Comparison of ENCODE assay signal across 8 cellular contexts in genomic region chr11:96242971-96243647, GRCh38.
DNase-seq lines count a peak whose midpoint lies in the region; ATAC-seq and TF ChIP-seq lines count a peak whose summit lies in the region.

No MANE protein-coding gene starts in this region.

- no peak overlapping the region for H2AK5ac ChIP-seq in neuronal stem cell (ENCODE audit: low read depth, low read length)

- peak; percentile 98 for ATAC-seq in gastroesophageal sphincter

- H3K4me3 Mint-ChIP-seq in activated naive CD4-positive, alpha-beta T cell treated with anti-CD3 and anti-CD28 coated beads for 36 hours = peak overlapping the region; percentile 84

- H2BK5ac ChIP-seq in neuronal stem cell (ENCODE audit: low read length) = no peak overlapping the region

- H2BK120ac ChIP-seq in neuronal stem cell (ENCODE audit: low read depth, low read length) = no peak overlapping the region

- no peak for TF ChIP-seq POLR2A in gastroesophageal sphincter (IDR thresholded peaks at IDR 0.05)

- no peak overlapping the region for H4K8ac ChIP-seq in neuronal stem cell (ENCODE audit: low read depth, low read length)

- H3K4me1 Mint-ChIP-seq in activated naive CD4-positive, alpha-beta T cell treated with anti-CD3 and anti-CD28 coated beads for 36 hours (ENCODE audit: low read depth) = peaks cover 54% of the 10 kb centered on the region

- H3K36me3 ChIP-seq in Loucy (ENCODE audit: insufficient read depth, low read length) (no peaks in the 10 kb centered on the region), gastroesophageal sphincter (no peaks in the 10 kb centered on the region), neuronal stem cell (replicated peaks in 1 of 2; ENCODE audit: control insufficient read depth in 2 of 2, insufficient read depth in 2 of 2, low read length in 2 of 2) (no peaks in the 10 kb centered on the region), subcutaneous abdominal adipose tissue (ENCODE audit: control insufficient read depth in 5 of 5, insufficient read depth in 5 of 5, low read length in 5 of 5) (no peaks in the 10 kb centered on the region)

- H3K36me3 Mint-ChIP-seq in activated naive CD4-positive, alpha-beta T cell treated with anti-CD3 and anti-CD28 coated beads for 36 hours (ENCODE audit: low read depth) = peaks cover 3% of the 10 kb centered on the region

- no peaks in the 10 kb centered on the region for H3K9me2 ChIP-seq in Loucy (replicated peaks; ENCODE audit: low read depth, low read length)

- no peak overlapping the region for H3K4me2 ChIP-seq in Loucy (ENCODE audit: low read depth, low read length, poor library complexity, severe bottlenecking)
- H3K4me2 ChIP-seq in neuronal stem cell (ENCODE audit: insufficient read depth, low read length, poor library complexity, severe bottlenecking) = peak overlapping the region; percentile 56

- peak overlapping the region; percentile 94 for H3K18ac ChIP-seq in neuronal stem cell (ENCODE audit: low read length)

- H3K4me3 ChIP-seq in Loucy (ENCODE audit: low read length, poor library complexity, severe bottlenecking) = no peak overlapping the region
- peak overlapping the region; percentile 22 to 51 for H3K4me3 ChIP-seq in gastroesophageal sphincter
- H3K4me3 ChIP-seq in neuronal stem cell (ENCODE audit: low read length in 2 of 2) = peak overlapping the region; percentile 9 to 40
- peak overlapping the region; percentile 33 to 77 (median 69) for H3K4me3 ChIP-seq in subcutaneous abdominal adipose tissue (ENCODE audit: low read depth in 1 of 5, low read length in 5 of 5)

- H3K27me3 ChIP-seq in Loucy (ENCODE audit: insufficient read depth, low read length, poor library complexity, severe bottlenecking) (no peaks in the 10 kb centered on the region), gastroesophageal sphincter (no peaks in the 10 kb centered on the region), neuronal stem cell (ENCODE audit: control insufficient read depth in 3 of 3, insufficient read depth in 3 of 3, low read depth in 1 of 3, low read length in 3 of 3) (no peaks in the 10 kb centered on the region), subcutaneous abdominal adipose tissue (ENCODE audit: control insufficient read depth in 5 of 5, insufficient read depth in 4 of 5, low read length in 5 of 5) (peaks cover 0 to 3% (median 0%) of the 10 kb centered on the region in 5 donors)

- no peak for TF ChIP-seq CTCF in Loucy (conservative IDR thresholded peaks at IDR 0.05; ENCODE audit: low read length)
- TF ChIP-seq CTCF in gastroesophageal sphincter (IDR thresholded peaks at IDR 0.05) = no peak

- intact Hi-C loops in activated naive CD4-positive, alpha-beta T cell treated with anti-CD3 and anti-CD28 coated beads for 36 hours (cut with micrococcal nuclease) = loop anchor here (1.0 to 10.0 kb wide), 10 partner anchors 16 to 1008 kb away; partner anchors contain the start of genes JRKL, MAML2, MTMR2 and SESN3

- H3F3A ChIP-seq in Loucy (ENCODE audit: low read depth) = no peaks in the 10 kb centered on the region

- H4K20me1 ChIP-seq in Loucy (ENCODE audit: insufficient read depth, low read length, poor library complexity, severe bottlenecking) = no peaks in the 10 kb centered on the region

- no peak overlapping the region for H3K23ac ChIP-seq in neuronal stem cell (ENCODE audit: low read depth, low read length, poor library complexity)

- CTCF ChIA-PET in activated naive CD4-positive, alpha-beta T cell treated with anti-CD3 and anti-CD28 coated beads for 36 hours (lab: Charles Lee) = interaction anchor here (0.6 to 4.1 kb wide), 7 partner anchors 19 to 188 kb away, joined by 3 to 41 read pairs (median 3); partner anchors contain the start of gene MAML2

- DNase-seq in EL (peak; percentile 98), GOT3 (lab: John Stamatoyannopoulos, UW) (peak; percentile 49), SK-MEL-5 (ENCODE audit: low read depth, low spot score) (peak; percentile 91), neuronal stem cell (ENCODE audit: low spot score) (peak; percentile 79)
- DNase-seq in activated naive CD4-positive, alpha-beta T cell treated with anti-CD3 and anti-CD28 coated beads for 36 hours = peak; percentile 94

- no peaks in the 10 kb centered on the region for H3K79me2 ChIP-seq in Loucy (ENCODE audit: insufficient read depth, low read length)

- H3K79me1 ChIP-seq in neuronal stem cell (ENCODE audit: low read depth, low read length) = no peaks in the 10 kb centered on the region

- peak overlapping the region; percentile 64 to 91 (median 87) for H3K27ac ChIP-seq in gastroesophageal sphincter
- peak overlapping the region; percentile 88 for H3K27ac ChIP-seq in neuronal stem cell (replicated peaks; ENCODE audit: low read length)
- peak overlapping the region; percentile 94 for H3K27ac ChIP-seq in subcutaneous abdominal adipose tissue (ENCODE audit: low read depth, low read length)

- no peak for TF ChIP-seq EP300 in gastroesophageal sphincter (IDR thresholded peaks at IDR 0.05)

- H4K91ac ChIP-seq in neuronal stem cell (ENCODE audit: low read depth, low read length, poor library complexity) = no peak overlapping the region

- H3K4ac ChIP-seq in neuronal stem cell (ENCODE audit: low read length) = no peak overlapping the region

- H3K9ac ChIP-seq in Loucy (ENCODE audit: low read depth, low read length, poor library complexity, severe bottlenecking) (no peak overlapping the region), neuronal stem cell (ENCODE audit: low read depth, low read length, poor library complexity) (no peak overlapping the region), subcutaneous abdominal adipose tissue (ENCODE audit: low read length in 5 of 5) (peak overlapping the region; percentile 53 to 77 (median 74))

- in situ Hi-C loops in SK-MEL-5 (cut with HindIII; ENCODE audit: low pct_unique_long_range_greater_than_20kb, low sequenced_read_pairs) = no loop called here

- H3K27ac Mint-ChIP-seq in activated naive CD4-positive, alpha-beta T cell treated with anti-CD3 and anti-CD28 coated beads for 36 hours = peak overlapping the region; percentile 95

- no peaks in the 10 kb centered on the region for H3K27me3 Mint-ChIP-seq in activated naive CD4-positive, alpha-beta T cell treated with anti-CD3 and anti-CD28 coated beads for 36 hours (ENCODE audit: low read depth)

- H3K4me1 ChIP-seq in Loucy (ENCODE audit: insufficient read depth, low read length, poor library complexity, severe bottlenecking) (peaks cover 30% of the 10 kb centered on the region), gastroesophageal sphincter (peaks cover 11 to 56% (median 24%) of the 10 kb centered on the region in 3 donors), neuronal stem cell (ENCODE audit: control insufficient read depth in 2 of 2, insufficient read depth in 1 of 2, low read depth in 1 of 2, low read length in 2 of 2) (peaks cover 15 to 34% of the 10 kb centered on the region in 2 donors), subcutaneous abdominal adipose tissue (ENCODE audit: control insufficient read depth in 5 of 5, insufficient read depth in 5 of 5, low read length in 5 of 5) (peaks cover 3 to 47% (median 41%) of the 10 kb centered on the region in 5 donors)

- H2BK15ac ChIP-seq in neuronal stem cell (ENCODE audit: low read length) = no peak overlapping the region

- no peak overlapping the region for H3K14ac ChIP-seq in neuronal stem cell (ENCODE audit: low read length)

- H3K9me3 ChIP-seq in Loucy (ENCODE audit: insufficient read depth, low read depth, low read length) (no peaks in the 10 kb centered on the region), gastroesophageal sphincter (no peaks in the 10 kb centered on the region), neuronal stem cell (replicated peaks in 1 of 2; ENCODE audit: control insufficient read depth in 2 of 2, insufficient read depth in 1 of 2, low read depth in 1 of 2, low read length in 2 of 2) (no peaks in the 10 kb centered on the region), subcutaneous abdominal adipose tissue (ENCODE audit: control insufficient read depth in 5 of 5, low read length in 5 of 5) (no peaks in the 10 kb centered on the region)

- H2BK12ac ChIP-seq in neuronal stem cell (ENCODE audit: low read length) = no peak overlapping the region

- no peaks in the 10 kb centered on the region for H3K9me3 Mint-ChIP-seq in activated naive CD4-positive, alpha-beta T cell treated with anti-CD3 and anti-CD28 coated beads for 36 hours

- 0% methylated on average over 15 to 16 of the region's 19 CpGs for WGBS in gastroesophageal sphincter (ENCODE audit: low coverage in 1 of 2), 2 donors
- WGBS in neuronal stem cell (ENCODE audit: extremely low coverage in 2 of 2, insufficient read length in 2 of 2, insufficient replicate concordance in 1 of 2), 2 donors = no CpG with 5 or more reads among the region's 19 CpGs

- peak overlapping the region; percentile 67 for H2AFZ ChIP-seq in Loucy (ENCODE audit: low read length)
- peak overlapping the region; percentile 81 for H2AFZ ChIP-seq in neuronal stem cell (ENCODE audit: low read length)

Comparison
In these comparisons a context has a peak if more than half of its experiments do, and no peak if none do; other contexts are left out.
1. H3K9ac ChIP-seq: peak in subcutaneous abdominal adipose tissue (5 of 5); none in Loucy (single experiment) and neuronal stem cell (single experiment).
2. Peak in every context shown above with its lines, with median percentiles within 50 percentile points of each other: DNase-seq and H3K27ac ChIP-seq.